Comparison of ENCODE assay signal across 9 cellular contexts in the genomic region with DNA sequence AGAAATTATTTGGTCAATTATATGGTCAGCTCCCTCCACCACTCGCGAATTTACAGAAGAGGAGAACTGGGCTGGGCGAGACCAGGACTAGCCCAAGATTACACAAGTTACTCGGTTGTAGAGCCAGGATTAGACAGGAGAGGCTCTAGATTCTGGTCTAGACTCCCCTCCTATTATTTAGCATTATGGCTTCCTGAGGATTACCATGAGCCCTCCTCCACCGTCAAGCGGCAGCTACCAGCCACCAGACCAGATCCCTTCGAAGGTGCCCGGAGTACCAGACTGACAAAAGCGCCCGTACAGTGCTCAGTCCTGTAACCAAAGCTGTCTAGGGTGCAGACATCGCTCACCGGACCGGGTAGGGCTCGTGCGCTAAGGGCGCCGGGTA. TPM values are rescaled to one million over a fixed set of nuclear protein-coding genes. Genes with fewer than 3 reads are reported as not detected.
DNase-seq lines count a peak whose midpoint lies in the region; ATAC-seq and TF ChIP-seq lines count a peak whose summit lies in the region.
"Had no signal": no experiment of that assay in that cellular context is flagged by ENCODE, and none has a peak within 500 bp of the region (broad histone marks: within the 10 kb centered on the region; RNA-seq: fewer than 3 reads in every experiment).

No MANE protein-coding gene starts in this region.

- CTCF ChIA-PET in GM10248 (lab: Yijun Ruan, JAX) (interaction anchor here (1.0 kb wide), 1 partner anchor 18 kb away, joined by 3 read pairs; no protein-coding TSS in a partner anchor), RWPE1 (lab: Yijun Ruan, JAX) (interaction anchor here (0.6 kb wide), 2 partner anchors 33 to 42 kb away, joined by 6 read pairs; no protein-coding TSS in a partner anchor)

- TF ChIP-seq POLR2A in gastrocnemius medialis (IDR thresholded peaks at IDR 0.05) = no peak

- in situ Hi-C loops in gastrocnemius medialis (cut with MboI; ENCODE audit: low sequenced_read_pairs in 4 of 4) = no loop called here

- ATAC-seq in gastrocnemius medialis = no peak
- ATAC-seq in GM19395 (IDR thresholded peaks at IDR 0.05; ENCODE audit: unreplicated experiment) = no peak
- ATAC-seq in GM21786 (IDR thresholded peaks at IDR 0.05; ENCODE audit: unreplicated experiment) = no peak

- H3K4me1 ChIP-seq in gastrocnemius medialis = no peaks in the 10 kb centered on the region

- H3K9me3 ChIP-seq in gastrocnemius medialis = no peaks in the 10 kb centered on the region

- H3K36me3 ChIP-seq in gastrocnemius medialis = no peaks in the 10 kb centered on the region

- H3K4me3 ChIP-seq in fibroblast of villous mesenchyme (ENCODE audit: low read depth, low read length) = peak overlapping the region; percentile 38
- H3K4me3 ChIP-seq in gastrocnemius medialis = peak overlapping the region; percentile 9 to 43 (median 34)

- DNase-seq in GM10248 (ENCODE audit: extremely low spot score) = peak; percentile 34
- peak; percentile 41 for DNase-seq in RWPE1 (ENCODE audit: low spot score)
- no peak for DNase-seq in fibroblast of villous mesenchyme (ENCODE audit: low read depth)
- no peak for DNase-seq in gastrocnemius medialis
- no peak for DNase-seq in cerebellar nuclear complex (lab: John Stamatoyannopoulos, UW)
- no peak for DNase-seq in MV-4-11 (lab: John Stamatoyannopoulos, UW)

- TF ChIP-seq CTCF in GM10248 (IDR thresholded peaks at IDR 0.05; ENCODE audit: control extremely low read depth, extremely low read depth, low read depth, missing control alignments) = no peak
- TF ChIP-seq CTCF in RWPE1 (conservative IDR thresholded peaks at IDR 0.05; ENCODE audit: low read depth) = no peak
- no peak for TF ChIP-seq CTCF in fibroblast of villous mesenchyme (IDR thresholded peaks at IDR 0.05; ENCODE audit: insufficient read depth, low read depth, low read length)
- TF ChIP-seq CTCF in gastrocnemius medialis (IDR thresholded peaks at IDR 0.05 in 4 of 5, conservative IDR thresholded peaks at IDR 0.05 in 1 of 5) = no peak

- peaks cover 36 to 47% (median 46%) of the 10 kb centered on the region in 3 donors for H3K27me3 ChIP-seq in gastrocnemius medialis

- no peak overlapping the region for H3K27ac ChIP-seq in RWPE1
- H3K27ac ChIP-seq in gastrocnemius medialis = no peak overlapping the region

- intact Hi-C loops in gastrocnemius medialis (cut with DNase I; ENCODE audit: low total_unique reads) = no loop called here

- POLR2A ChIA-PET in GM10248 (lab: Yijun Ruan, JAX) = no interaction called here
- POLR2A ChIA-PET in RWPE1 (lab: Yijun Ruan, JAX; ENCODE audit: low non-redundant PET) = no interaction called here

RNA-seq across cellular contexts. Expression of gene MLNR, which starts 0.5 kb away (rescaled TPM):
- total RNA-seq in fibroblast of villous mesenchyme = not detected in 2 replicates
- not detected for total RNA-seq in gastrocnemius medialis
- total RNA-seq: fibroblast of lung had no signal

RNA-seq across cellular contexts. Expression of gene CDADC1, which starts 28.1 kb away (rescaled TPM):
- total RNA-seq in fibroblast of villous mesenchyme (3.5 TPM in 2 replicates), gastrocnemius medialis (1 to 10 TPM in 3 of 4 donors, under 1 TPM in 1; 1.00 to 8.6 (median 3.9) TPM)

Comparison
In these comparisons a context has a peak if more than half of its experiments do, and no peak if none do; other contexts are left out.
1. DNase-seq: peak in GM10248 (single experiment) and RWPE1 (single experiment); none in fibroblast of villous mesenchyme (single experiment), gastrocnemius medialis (0 of 2), cerebellar nuclear complex (0 of 2) and MV-4-11 (single experiment).